8 cellular contexts compared by ENCODE assay signal in the genomic region with DNA sequence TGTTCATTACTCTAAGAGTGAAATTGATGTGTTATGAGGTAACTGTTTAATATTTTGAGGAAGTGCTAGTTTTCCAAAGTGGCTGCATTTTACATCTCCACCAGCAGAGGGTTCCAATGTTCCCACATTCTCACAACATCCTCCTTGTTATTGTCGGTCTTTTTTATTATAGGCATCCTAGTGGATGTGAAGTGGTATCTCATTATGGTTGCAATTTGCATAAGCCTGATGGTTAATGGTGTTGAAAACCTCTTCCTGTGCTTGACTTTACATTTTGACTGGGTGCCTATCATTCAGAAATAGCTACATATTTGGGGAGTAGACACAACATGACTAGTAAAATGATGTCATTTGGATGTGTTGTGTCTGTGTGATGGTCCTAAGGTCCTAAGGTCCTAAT.
DNase-seq lines count a peak whose midpoint lies in the region; ATAC-seq and TF ChIP-seq lines count a peak whose summit lies in the region.

No MANE protein-coding gene starts in this region.

- no peaks in the 10 kb centered on the region for H3K79me2 ChIP-seq in OCI-LY3 (ENCODE audit: low read length)

- intact Hi-C loops in spleen (cut with DNase I; ENCODE audit: low total_unique reads): no loop called here

- H3K9me3 ChIP-seq in OCI-LY3 (ENCODE audit: insufficient read depth, low read length) (no peaks in the 10 kb centered on the region), spleen (no peaks in the 10 kb centered on the region)

- H3K27me3 ChIP-seq in OCI-LY3 (ENCODE audit: low read depth, low read length) (no peaks in the 10 kb centered on the region), spleen (replicated peaks in 1 of 7) (no peaks in the 10 kb centered on the region)

- no peak overlapping the region for H3K4me3 ChIP-seq in OCI-LY3 (ENCODE audit: low read length)
- no peak overlapping the region for H3K4me3 ChIP-seq in spleen

- no peak for TF ChIP-seq POLR2A in spleen (IDR thresholded peaks at IDR 0.05)

- H3K27ac ChIP-seq in OCI-LY3 (ENCODE audit: low read length): no peak overlapping the region
- H3K27ac ChIP-seq in spleen: no peak overlapping the region

- ATAC-seq in GM21423 (IDR thresholded peaks at IDR 0.05; ENCODE audit: unreplicated experiment) (peak; percentile 84), HG03575 (IDR thresholded peaks at IDR 0.05; ENCODE audit: extremely low read depth, insufficient number of reproducible peaks, low FRiP score, unreplicated experiment) (peak; percentile 74), esophagus mucosa (peak; percentile 64)

- no peak overlapping the region for H3K9ac ChIP-seq in OCI-LY3 (ENCODE audit: low read length)

- WGBS in spleen, 5 donors: 0 to 10% (median 8%) methylated on average over 1 of the region's 1 CpG

- H3K36me3 ChIP-seq in OCI-LY3 (replicated peaks; ENCODE audit: low read depth, low read length): no peaks in the 10 kb centered on the region
- no peaks in the 10 kb centered on the region for H3K36me3 ChIP-seq in spleen

- H4K20me1 ChIP-seq in OCI-LY3 (ENCODE audit: insufficient read depth, low read length): no peaks in the 10 kb centered on the region

- H3K4me1 ChIP-seq in OCI-LY3 (ENCODE audit: low read length) (peaks cover 11% of the 10 kb centered on the region), spleen (no peaks in the 10 kb centered on the region)

- H3K4me2 ChIP-seq in OCI-LY3 (ENCODE audit: low read length): 0 out of 2 replicates have a peak overlapping the region, but pooled peaks have one; percentile 20

- TF ChIP-seq CTCF in OCI-LY3 (IDR thresholded peaks at IDR 0.05; ENCODE audit: low read depth, low read length) (peak; percentile 59), spleen (IDR thresholded peaks at IDR 0.05 in 8 of 11, conservative IDR thresholded peaks at IDR 0.05 in 3 of 11) (peak in 7 of 11 experiments; percentile 35 to 57 (median 51))

- DNase-seq in GM03348 (ENCODE audit: low spot score) (peak; percentile 46), spleen (no peak), GDM1 (lab: John Stamatoyannopoulos, UW) (no peak), activated T-cell treated with anti-CD3 and anti-CD28 coated beads for 4 hours (no peak)

- H2AFZ ChIP-seq in OCI-LY3 (ENCODE audit: low read depth, low read length): no peak overlapping the region
